In the genomic region with DNA sequence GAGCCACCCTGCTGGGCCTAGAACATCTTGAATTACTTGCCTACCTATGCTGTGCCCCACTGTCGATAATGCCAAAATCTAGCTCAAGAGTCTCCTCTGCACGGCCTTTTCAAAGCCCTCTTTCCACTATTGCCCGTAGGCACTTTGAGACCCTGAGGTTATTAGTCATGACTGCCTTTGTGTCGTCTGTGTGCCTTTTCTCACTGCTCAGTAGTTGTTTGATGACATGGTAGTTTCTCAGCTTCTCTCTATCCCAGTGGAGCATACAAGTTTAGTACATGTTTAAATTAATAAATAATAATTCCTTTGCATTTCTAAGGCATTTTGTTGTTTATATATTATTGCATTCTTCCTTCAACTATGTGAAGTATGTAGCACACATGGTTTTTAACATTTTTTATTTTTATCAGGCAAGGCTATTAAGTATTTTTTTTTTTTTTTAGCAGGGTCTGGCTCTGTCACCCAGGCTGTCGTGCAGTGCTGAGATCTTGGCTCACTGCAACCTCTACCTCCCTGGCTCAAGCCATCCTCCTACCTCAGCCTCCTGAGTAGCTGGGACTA, we compare ENCODE assay signal across 1 cellular context.
TF ChIP-seq lines count a peak whose summit lies in the region.

No MANE protein-coding gene starts in this region.

TF ChIP-seq in WTC11, 78 proteins besides CTCF, POLR2A, EP300 and RAD21 (continued from another document):
- TF ChIP-seq NFATC4 (CRISPR knock-in tag; IDR thresholded peaks at IDR 0.05) (no peak), ZNF317 (CRISPR knock-in tag; IDR thresholded peaks at IDR 0.05; ENCODE audit: borderline replicate concordance, low read depth) (no peak)
